In genomic region chr13:64934569-64935362, GRCh38 we compare ENCODE assay signal across 29 cellular contexts.
"Had no signal": no experiment of that assay in that cellular context is flagged by ENCODE, and none has a peak within 500 bp of the region (broad histone marks: within the 10 kb centered on the region; RNA-seq: fewer than 3 reads in every experiment).

No MANE protein-coding gene starts in this region.

- H3K4me3 ChIP-seq: left lung, lower lobe of right lung, neural progenitor cell, psoas muscle, right lobe of liver, smooth muscle cell, thyroid gland, transverse colon, upper lobe of right lung had no signal

- H3K4me1 ChIP-seq: left lung, lower lobe of right lung, neural progenitor cell, parathyroid adenoma, psoas muscle, right lobe of liver, thyroid gland, transverse colon, upper lobe of right lung had no signal

- H3K27me3 ChIP-seq: left lung, neural progenitor cell, neutrophil, right lobe of liver, thyroid gland, transverse colon, upper lobe of right lung had no signal

- H3K9me3 ChIP-seq: left lung, lower lobe of right lung, neutrophil, psoas muscle, right lobe of liver, thyroid gland, transverse colon, upper lobe of right lung had no signal

- ATAC-seq: left colon; left lung; lower lobe of right lung; natural killer cell; psoas muscle; right lobe of liver; stimulated activated memory B cell treated with anti-CD40 and anti-IgM and Interleukin-4, amounts not matched to agents 10 μg/mL and 1 μg/mL and 100 μg/mL, for 72 hours; stimulated activated naive CD8-positive, alpha-beta T cell treated with anti-CD3 and anti-CD28 coated beads, Interleukin-15, amount 100 ng/mL, for 72 hours; upper lobe of right lung had no signal

- H3K4me2 ChIP-seq: neural progenitor cell, smooth muscle cell had no signal

- H3K9ac ChIP-seq: neural progenitor cell, parathyroid adenoma had no signal

- H2AFZ ChIP-seq: neural progenitor cell, parathyroid adenoma had no signal

- H3K79me2 ChIP-seq: parathyroid adenoma had no signal

- H3K27ac ChIP-seq: left lung, lower lobe of right lung, neural progenitor cell, neutrophil, parathyroid adenoma, psoas muscle, right lobe of liver, thyroid gland, transverse colon, upper lobe of right lung had no signal

- H3K36me3 ChIP-seq: left lung, lower lobe of right lung, neural progenitor cell, neutrophil, right lobe of liver, thyroid gland, transverse colon, upper lobe of right lung had no signal

- DNase-seq: hypothalamus; immature natural killer cell; kidney; left colon; left lung; lower lobe of right lung; mammary epithelial cell; mesenchymal stem cell; naive B cell; natural killer cell; nephron progenitor cell; occipital lobe; psoas muscle; right lobe of liver; stimulated activated CD4-positive, alpha-beta T cell treated with anti-CD3 and anti-CD28 coated beads, Interleukin-1b, Interleukin-23, amount 100 ng/mL, for 48 hours; stimulated activated CD4-positive, alpha-beta T cell treated with anti-CD3 and anti-CD28 coated beads, Interleukin-2, amount 100 ng/mL, for 48 hours; stimulated activated CD4-positive, alpha-beta T cell treated with anti-CD3 and anti-CD28 coated beads, Interleukin-4, amount 100 ng/mL, for 4 hours; stimulated activated CD8-positive, alpha-beta memory T cell treated with anti-CD3 and anti-CD28 coated beads, Interleukin-4, amount 100 ng/mL, for 48 hours; stimulated activated naive CD4-positive, alpha-beta T cell treated with Interleukin-2 at 50 U/mL for 16 hours; stimulated activated naive CD8-positive, alpha-beta T cell treated with anti-CD3 and anti-CD28 coated beads, Interleukin-15, amount 100 ng/mL, for 72 hours; substantia nigra; thyroid gland; transverse colon; upper lobe of right lung had no signal
